In the genomic region with DNA sequence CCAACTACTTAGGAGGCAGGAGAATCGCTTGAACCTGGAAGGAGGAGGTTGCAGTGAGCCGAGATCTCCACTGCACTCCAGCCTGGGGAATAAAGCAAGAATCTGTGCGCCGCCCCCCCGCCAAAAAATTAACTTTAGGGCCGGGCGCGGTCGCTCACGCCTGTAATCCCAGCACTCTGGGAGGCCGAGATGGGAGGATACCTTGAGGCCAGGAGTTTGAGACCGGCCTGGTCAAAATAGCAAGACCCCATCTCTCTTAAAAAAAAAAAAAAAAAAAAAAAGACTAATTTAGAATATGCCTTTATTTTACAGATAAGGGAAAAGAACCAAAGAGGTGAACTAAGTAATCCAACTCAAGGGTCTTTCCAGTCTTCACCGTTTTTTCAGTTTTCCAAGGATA, we compare ENCODE assay signal across 9 cellular contexts. TPM values are rescaled to one million over a fixed set of nuclear protein-coding genes. Genes with fewer than 3 reads are reported as not detected.
DNase-seq lines count a peak whose midpoint lies in the region; ATAC-seq, FAIRE-seq and TF ChIP-seq lines count a peak whose summit lies in the region.
"Had no signal": no experiment of that assay in that cellular context is flagged by ENCODE, and none has a peak within 500 bp of the region (broad histone marks: within the 10 kb centered on the region; RNA-seq: fewer than 3 reads in every experiment).

No MANE protein-coding gene starts in this region.

- WGBS in ovary, 3 donors = 57 to 71% (median 70%) methylated on average over 12 to 13 of the region's 13 CpGs

- peaks cover 58% of the 10 kb centered on the region for H3K4me1 Mint-ChIP-seq in CD8-positive, alpha-beta T cell (ENCODE audit: low read depth)

- H4K20me1 ChIP-seq in OCI-LY7 (ENCODE audit: insufficient read depth, low read length) (peaks cover 27% of the 10 kb centered on the region), endothelial cell of umbilical vein (replicated peaks; ENCODE audit: control insufficient read depth, extremely low read depth, insufficient read depth, low read length) (peaks cover 4% of the 10 kb centered on the region)

- in situ Hi-C loops in KBM-7 (cut with MboI; ENCODE audit: low pct_unique_long_range_greater_than_20kb, low sequenced_read_pairs) = no loop called here

- H3K4me2 ChIP-seq in OCI-LY7 (ENCODE audit: low read length) (peak overlapping the region; percentile 69), endothelial cell of umbilical vein (ENCODE audit: insufficient read depth, low read length) (peak overlapping the region; percentile 99)

- no peaks in the 10 kb centered on the region for H3K9me2 ChIP-seq in OCI-LY7 (ENCODE audit: insufficient read depth, low read length)

- peak overlapping the region; percentile 84 for H3K9ac ChIP-seq in endothelial cell of umbilical vein (replicated peaks; ENCODE audit: extremely low read depth, insufficient read depth, low read length)

- TF ChIP-seq POLR2A in endothelial cell of umbilical vein (IDR thresholded peaks at IDR 0.05; ENCODE audit: low read depth, low read length) (no peak), ovary (IDR thresholded peaks at IDR 0.05) (no peak)

- peak overlapping the region; percentile 98 for H3K27ac Mint-ChIP-seq in CD8-positive, alpha-beta T cell

- no peaks in the 10 kb centered on the region for H3K27me3 Mint-ChIP-seq in CD8-positive, alpha-beta T cell (ENCODE audit: low read depth)

- H3K9me3 ChIP-seq in CD8-positive, alpha-beta T cell (ENCODE audit: low read length) = no peaks in the 10 kb centered on the region
- H3K9me3 ChIP-seq in OCI-LY7 (ENCODE audit: low read length) (no peaks in the 10 kb centered on the region), endothelial cell of umbilical vein (replicated peaks; ENCODE audit: control insufficient read depth, insufficient read depth, low read length) (no peaks in the 10 kb centered on the region), ovary (no peaks in the 10 kb centered on the region)

- H3K4me3 ChIP-seq in CD8-positive, alpha-beta T cell (ENCODE audit: low read depth, low read length) = peak overlapping the region; percentile 91
- H3K4me3 ChIP-seq in OCI-LY7 (ENCODE audit: low read depth, low read length, poor library complexity, severe bottlenecking) (peak overlapping the region; percentile 87), endothelial cell of umbilical vein (replicated peaks in 1 of 3; ENCODE audit: insufficient read depth in 1 of 3, low read depth in 1 of 3, low read length in 3 of 3) (peak overlapping the region; percentile 33 to 94 (median 56)), ovary (peak overlapping the region; percentile 67)

- TF ChIP-seq CTCF in CD8-positive, alpha-beta T cell (IDR thresholded peaks at IDR 0.05) = no peak
- TF ChIP-seq CTCF in OCI-LY7 (conservative IDR thresholded peaks at IDR 0.05; ENCODE audit: low read length) = no peak
- no peak for TF ChIP-seq CTCF in endothelial cell of umbilical vein (IDR thresholded peaks at IDR 0.05; ENCODE audit: extremely low read depth in 1 of 2, insufficient read depth in 1 of 2, low read depth in 1 of 2, low read length in 2 of 2)
- TF ChIP-seq CTCF in ovary (IDR thresholded peaks at IDR 0.05) = no peak

- TF ChIP-seq EP300 in ovary (IDR thresholded peaks at IDR 0.05) = no peak

- H3K36me3 Mint-ChIP-seq in CD8-positive, alpha-beta T cell = peaks cover 55% of the 10 kb centered on the region

- no peaks in the 10 kb centered on the region for H3K9me3 Mint-ChIP-seq in CD8-positive, alpha-beta T cell

- CTCF ChIA-PET in CD8-positive, alpha-beta T cell (lab: Charles Lee) = no interaction called here
- CTCF ChIA-PET in OCI-LY7 (lab: Charles Lee; ENCODE audit: unreplicated experiment) = no interaction called here
- CTCF ChIA-PET in endothelial cell of umbilical vein (lab: Charles Lee) = no interaction called here

- no peak for ATAC-seq in CD8-positive, alpha-beta T cell

- POLR2A ChIA-PET in CD8-positive, alpha-beta T cell (lab: Charles Lee) = interaction anchor here (0.6 to 3.3 kb wide), 2 partner anchors 34 to 108 kb away, joined by 3 to 29 read pairs; partner anchors contain the start of gene CCNT1
- POLR2A ChIA-PET in OCI-LY7 (lab: Charles Lee) = no interaction called here
- POLR2A ChIA-PET in endothelial cell of umbilical vein (lab: Charles Lee) = no interaction called here

- H3K79me2 ChIP-seq in OCI-LY7 (ENCODE audit: insufficient read depth, low read depth, low read length) = peaks cover 61% of the 10 kb centered on the region
- H3K79me2 ChIP-seq in endothelial cell of umbilical vein (ENCODE audit: control insufficient read depth, insufficient read depth, low read length) = peaks cover 57% of the 10 kb centered on the region

- H3K27ac ChIP-seq in CD8-positive, alpha-beta T cell (ENCODE audit: low read depth, low read length) = peak overlapping the region; percentile 90
- no peak overlapping the region for H3K27ac ChIP-seq in OCI-LY7 (ENCODE audit: low read depth, low read length, poor library complexity, severe bottlenecking)
- peak overlapping the region; percentile 66 for H3K27ac ChIP-seq in endothelial cell of umbilical vein (ENCODE audit: insufficient read depth, low read depth, low read length)
- H3K27ac ChIP-seq in ovary = no peak overlapping the region

- intact Hi-C loops in CD8-positive, alpha-beta T cell (cut with DNase I, micrococcal nuclease) = loop anchor here (5.0 to 10.0 kb wide), 4 partner anchors 116 to 574 kb away; partner anchors contain the start of genes PRKAG1 (in 1 of the 2) and SENP1 (in 1 of the 2)
- intact Hi-C loops in OCI-LY7 (cut with micrococcal nuclease; ENCODE audit: unreplicated experiment) = no loop called here
- intact Hi-C loops in endothelial cell of umbilical vein (cut with micrococcal nuclease) = loop anchor here (1.0 kb wide), 1 partner anchor 114 kb away; no protein-coding TSS in a partner anchor
- intact Hi-C loops in ovary (cut with DNase I) = no loop called here

- H2AFZ ChIP-seq in OCI-LY7 (ENCODE audit: low read length) = no peak overlapping the region
- H2AFZ ChIP-seq in endothelial cell of umbilical vein (ENCODE audit: low read depth, low read length) = no peak overlapping the region

- no peak for FAIRE-seq in endothelial cell of umbilical vein (lab: Jason Lieb, UNC)
- FAIRE-seq: endometrium had no signal

- peaks cover 10% of the 10 kb centered on the region for H3K36me3 ChIP-seq in CD8-positive, alpha-beta T cell (ENCODE audit: insufficient read depth, low read length)
- peaks cover 50% of the 10 kb centered on the region for H3K36me3 ChIP-seq in OCI-LY7 (ENCODE audit: insufficient read depth, low read length)
- peaks cover 6 to 12% of the 10 kb centered on the region in 2 experiments for H3K36me3 ChIP-seq in endothelial cell of umbilical vein (ENCODE audit: control insufficient read depth in 2 of 2, extremely low read depth in 1 of 2, insufficient read depth in 2 of 2, low read length in 2 of 2)
- no peaks in the 10 kb centered on the region for H3K36me3 ChIP-seq in ovary

- H3K4me1 ChIP-seq in CD8-positive, alpha-beta T cell (ENCODE audit: insufficient read depth, low read length) = peaks cover 45% of the 10 kb centered on the region
- H3K4me1 ChIP-seq in OCI-LY7 (ENCODE audit: insufficient read depth, low read length, poor library complexity, severe bottlenecking) (peaks cover 43% of the 10 kb centered on the region), endothelial cell of umbilical vein (ENCODE audit: control insufficient read depth, extremely low read depth, insufficient read depth, low read length) (peaks cover 30% of the 10 kb centered on the region), ovary (ENCODE audit: insufficient read depth) (peaks cover 13% of the 10 kb centered on the region)

- H3K4me3 Mint-ChIP-seq in CD8-positive, alpha-beta T cell = peak overlapping the region; percentile 95

- no TSS peak for BruUV-seq in OCI-LY7 (replicated peaks; lab: Mats Ljungman, UMichigan)
- BruUV-seq in endothelial cell of umbilical vein (replicated peaks; lab: Mats Ljungman, UMichigan) = no TSS peak

- no peaks in the 10 kb centered on the region for H3K9me1 ChIP-seq in endothelial cell of umbilical vein (replicated peaks; ENCODE audit: control insufficient read depth, extremely low read depth, insufficient read depth, low read length)

- H3K27me3 ChIP-seq in CD8-positive, alpha-beta T cell (ENCODE audit: insufficient read depth, low read length) = no peaks in the 10 kb centered on the region
- H3K27me3 ChIP-seq in endothelial cell of umbilical vein (ENCODE audit: control insufficient read depth in 2 of 2, insufficient read depth in 2 of 2, low read length in 2 of 2) = no peaks in the 10 kb centered on the region
- no peaks in the 10 kb centered on the region for H3K27me3 ChIP-seq in ovary

- dilution Hi-C loops in endothelial cell of umbilical vein (cut with MboI; ENCODE audit: extremely low pct_ligation_motif_present, low sequenced_read_pairs) = no loop called here

- DNase-seq in CD8-positive, alpha-beta T cell = no peak
- DNase-seq in OCI-LY7 (ENCODE audit: low spot score) (no peak), endothelial cell of umbilical vein (ENCODE audit: low read depth, low spot score) (no peak), ovary (no peak), KG1 (lab: John Stamatoyannopoulos, UW) (no peak), KBM-7 (no peak), NCI-H1930 (lab: John Stamatoyannopoulos, UW) (no peak)
- no peak for DNase-seq in stimulated activated naive CD4-positive, alpha-beta T cell (lab: John Stamatoyannopoulos, UW)

RNA-seq across cellular contexts. Expression of gene KANSL2, which starts 1.2 kb away (rescaled TPM):
- total RNA-seq in CD8-positive, alpha-beta T cell = 100 to 1,000 TPM; 175 to 179 TPM
- total RNA-seq in OCI-LY7 (2014; rRNA removed; shearing (Covaris generic)) = 47.1 and 58.5 TPM in 2 replicates
- total RNA-seq in OCI-LY7 (2022) (52.5 and 52.7 TPM in 2 replicates), endothelial cell of umbilical vein (35.8 and 40.6 TPM in 2 replicates), ovary (10 to 100 TPM; 27.5 to 54.1 (median 38.1) TPM)
- polyA plus RNA-seq in endothelial cell of umbilical vein (27.3 and 30.5 TPM in 2 replicates), ovary (10 to 100 TPM; 33.7 to 35.4 TPM)
- 28.8 and 31.9 TPM in 2 replicates for polyA plus RNA-seq in endothelial cell of umbilical vein (2011; cell fraction: cytosol; rRNA removed)
- polyA plus RNA-seq in endothelial cell of umbilical vein (2011; cell fraction: nucleus; rRNA removed) = 81.0 and 88.2 TPM in 2 replicates
- polyA plus RNA-seq in endothelial cell of umbilical vein (2012) = 23.3 and 27.2 TPM in 2 replicates
- polyA minus RNA-seq in endothelial cell of umbilical vein = 68.6 and 76.2 TPM in 2 replicates
- polyA minus RNA-seq in endothelial cell of umbilical vein (2011; cell fraction: cytosol; rRNA and poly(A)+ RNA removed) = 42.7 TPM
- polyA minus RNA-seq in endothelial cell of umbilical vein (2011; cell fraction: nucleus; rRNA and poly(A)+ RNA removed) = 66.0 and 80.0 TPM in 2 replicates

RNA-seq across cellular contexts. Expression of gene CCNT1, which starts 35.6 kb away (rescaled TPM):
- 100 to 1,000 TPM; 127 to 132 TPM for total RNA-seq in CD8-positive, alpha-beta T cell
- 23.6 and 30.9 TPM in 2 replicates for total RNA-seq in OCI-LY7 (2014; rRNA removed; shearing (Covaris generic))
- 57.7 and 59.1 TPM in 2 replicates for total RNA-seq in OCI-LY7 (2022)
- 33.0 and 35.1 TPM in 2 replicates for total RNA-seq in endothelial cell of umbilical vein
- polyA plus RNA-seq in endothelial cell of umbilical vein = 9.7 and 10.6 TPM in 2 replicates
- polyA plus RNA-seq in endothelial cell of umbilical vein (2011; cell fraction: cytosol; rRNA removed) = 5.9 and 6.5 TPM in 2 replicates
- 34.6 and 40.6 TPM in 2 replicates for polyA plus RNA-seq in endothelial cell of umbilical vein (2011; cell fraction: nucleus; rRNA removed)
- 17.0 and 18.6 TPM in 2 replicates for polyA plus RNA-seq in endothelial cell of umbilical vein (2012)
- 47.9 and 72.3 TPM in 2 replicates for polyA minus RNA-seq in endothelial cell of umbilical vein
- polyA minus RNA-seq in endothelial cell of umbilical vein (2011; cell fraction: cytosol; rRNA and poly(A)+ RNA removed) = 40.2 TPM
- polyA minus RNA-seq in endothelial cell of umbilical vein (2011; cell fraction: nucleus; rRNA and poly(A)+ RNA removed) = 39.4 and 55.5 TPM in 2 replicates
- total RNA-seq in ovary = 10 to 100 TPM; 20.1 to 48.8 (median 36.4) TPM
- 10 to 100 TPM in 1 of 2 donors, 1 to 10 TPM in 1; 7.5 to 18.5 TPM for polyA plus RNA-seq in ovary

Comparison
In these comparisons a context has a peak if more than half of its experiments do, and no peak if none do; other contexts are left out.
1. H3K27ac ChIP-seq: peak in CD8-positive, alpha-beta T cell (single experiment) and endothelial cell of umbilical vein (single experiment); none in OCI-LY7 (single experiment) and ovary (0 of 2).
2. intact Hi-C loops: an anchor here in CD8-positive, alpha-beta T cell (5.0 to 10.0 kb wide) and endothelial cell of umbilical vein (1.0 kb wide); none called in OCI-LY7 and ovary.
3. Peak in every context shown above with its lines, with median percentiles within 50 percentile points of each other: H3K4me3 ChIP-seq.